8 cellular contexts compared by ENCODE assay signal in the genomic region with DNA sequence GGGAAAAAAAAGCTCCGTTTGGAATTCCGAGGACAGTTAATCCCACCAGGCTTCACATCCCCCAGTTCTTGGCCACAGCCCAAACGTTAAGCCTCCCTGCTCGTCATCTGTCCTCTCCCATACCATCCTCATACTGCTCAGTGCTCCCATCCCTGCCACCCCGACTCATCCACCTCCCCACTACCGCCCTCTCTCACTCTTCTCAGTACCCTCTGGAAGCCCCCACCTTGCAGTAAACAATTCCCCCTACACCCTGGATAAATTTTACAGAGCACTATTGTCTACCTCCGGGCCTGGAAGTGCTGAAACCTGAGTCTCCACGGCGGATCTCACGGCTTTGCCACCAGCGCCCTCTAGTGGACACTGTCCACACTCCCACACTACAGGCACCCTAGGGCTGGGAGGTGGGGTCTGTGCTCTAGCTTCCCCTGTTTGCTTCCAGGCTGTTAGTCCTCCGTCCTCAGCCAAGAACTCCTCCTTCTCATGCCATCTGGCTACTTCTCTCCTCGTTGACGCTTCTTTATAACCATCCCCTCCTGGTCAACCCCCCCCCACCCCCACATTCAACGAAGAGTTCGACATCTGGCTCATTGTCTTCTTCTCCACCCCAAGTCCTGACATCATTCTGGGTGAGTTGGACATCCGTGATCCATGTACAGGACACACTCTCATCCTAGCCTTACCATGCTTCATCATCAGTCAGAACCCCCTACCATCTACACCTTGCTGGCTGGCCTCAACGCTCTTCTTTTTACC. TPM values are rescaled to one million over a fixed set of nuclear protein-coding genes. Genes with fewer than 3 reads are reported as not detected.
A peak's percentile ranks its signal among the peaks of the same experiment; 100 is the strongest.
DNase-seq lines count a peak whose midpoint lies in the region; ATAC-seq and TF ChIP-seq lines count a peak whose summit lies in the region.

No MANE protein-coding gene starts in this region.

- no peak overlapping the region for H3K4me3 ChIP-seq in HL-60 (replicated peaks; ENCODE audit: insufficient read depth, low read length)
- no peak overlapping the region for H3K4me3 ChIP-seq in NT2/D1 (ENCODE audit: insufficient read length, low read depth)
- peak overlapping the region in 1 of 4 donors; percentile 29 for H3K4me3 ChIP-seq in esophagus muscularis mucosa

- 16% methylated on average over 18 of the region's 18 CpGs for WGBS in esophagus muscularis mucosa

- H3K27me3 ChIP-seq in CD4-positive, alpha-beta T cell (ENCODE audit: control insufficient read depth, insufficient read depth, low read length) = no peaks in the 10 kb centered on the region
- H3K27me3 ChIP-seq in HL-60 (ENCODE audit: insufficient read depth, poor library complexity, severe bottlenecking) (no peaks in the 10 kb centered on the region), NT2/D1 (ENCODE audit: insufficient read depth, insufficient read length) (no peaks in the 10 kb centered on the region), esophagus muscularis mucosa (peaks cover 0 to 7% (median 0%) of the 10 kb centered on the region in 4 donors)

- H3K4me1 ChIP-seq in NT2/D1 (ENCODE audit: insufficient read depth, insufficient read length) (no peaks in the 10 kb centered on the region), esophagus muscularis mucosa (peaks cover 0 to 9% (median 3%) of the 10 kb centered on the region in 4 donors)

- H3K4me1 Mint-ChIP-seq in CD4-positive, alpha-beta T cell (ENCODE audit: low read depth) = no peaks in the 10 kb centered on the region
- H3K4me1 Mint-ChIP-seq in natural killer cell = peaks cover 0 to 11% of the 10 kb centered on the region in 2 donors
- peaks cover 12% of the 10 kb centered on the region for H3K4me1 Mint-ChIP-seq in stimulated activated effector memory CD8-positive, alpha-beta T cell treated with anti-CD3 and anti-CD28 coated beads, Interleukin-12 subunit alpha, Interleukin-12 subunit beta, amount 100 ng/mL, for 72 hours

- H3K36me3 Mint-ChIP-seq in CD4-positive, alpha-beta T cell (ENCODE audit: low read depth) = no peaks in the 10 kb centered on the region
- H3K36me3 Mint-ChIP-seq in natural killer cell = no peaks in the 10 kb centered on the region
- H3K36me3 Mint-ChIP-seq in stimulated activated effector memory CD8-positive, alpha-beta T cell treated with anti-CD3 and anti-CD28 coated beads, Interleukin-12 subunit alpha, Interleukin-12 subunit beta, amount 100 ng/mL, for 72 hours = no peaks in the 10 kb centered on the region

- POLR2A ChIA-PET in CD4-positive, alpha-beta T cell (lab: Charles Lee) = interaction anchor here (1.5 kb wide), 1 partner anchor 11 kb away, joined by 3 read pairs; no protein-coding TSS in a partner anchor

- no peak overlapping the region for H3K27ac ChIP-seq in CD4-positive, alpha-beta T cell (ENCODE audit: low read depth, low read length)
- H3K27ac ChIP-seq in HL-60 (replicated peaks) (no peak overlapping the region), esophagus muscularis mucosa (replicated peaks in 1 of 4) (no peak overlapping the region)

- no peak overlapping the region for H3K4me3 Mint-ChIP-seq in CD4-positive, alpha-beta T cell
- H3K4me3 Mint-ChIP-seq in natural killer cell = no peak overlapping the region
- H3K4me3 Mint-ChIP-seq in stimulated activated effector memory CD8-positive, alpha-beta T cell treated with anti-CD3 and anti-CD28 coated beads, Interleukin-12 subunit alpha, Interleukin-12 subunit beta, amount 100 ng/mL, for 72 hours = no peak overlapping the region

- CTCF ChIA-PET in CD4-positive, alpha-beta T cell (lab: Charles Lee) = interaction anchor here (1.0 to 1.4 kb wide), 3 partner anchors 117 to 266 kb away, joined by 3 to 10 read pairs (median 4); no protein-coding TSS in a partner anchor

- intact Hi-C loops in CD4-positive, alpha-beta T cell (cut with DNase I, micrococcal nuclease) = loop anchor here in 1 of 2 experiments (1.0 to 2.0 kb wide), 2 partner anchors 253 to 266 kb away; no protein-coding TSS in a partner anchor
- intact Hi-C loops in esophagus muscularis mucosa (cut with DNase I) (no loop called here), natural killer cell (cut with micrococcal nuclease) (no loop called here)

- H3K9me3 ChIP-seq in CD4-positive, alpha-beta T cell (ENCODE audit: control insufficient read depth, low read length) = no peaks in the 10 kb centered on the region
- H3K9me3 ChIP-seq in NT2/D1 (ENCODE audit: insufficient read depth, low read length) = no peaks in the 10 kb centered on the region
- H3K9me3 ChIP-seq in esophagus muscularis mucosa = no peaks in the 10 kb centered on the region

- H3K36me3 ChIP-seq in NT2/D1 (ENCODE audit: insufficient read depth, insufficient read length, low read length) = no peaks in the 10 kb centered on the region
- no peaks in the 10 kb centered on the region for H3K36me3 ChIP-seq in esophagus muscularis mucosa

- ATAC-seq in CD4-positive, alpha-beta T cell (ENCODE audit: poor library complexity) = peak; percentile 89
- peak; percentile 72 for ATAC-seq in GM19372 (IDR thresholded peaks at IDR 0.05; ENCODE audit: low read depth, unreplicated experiment)
- peak; percentile 75 to 94 (median 76) for ATAC-seq in natural killer cell
- ATAC-seq in stimulated activated effector memory CD8-positive, alpha-beta T cell treated with anti-CD3 and anti-CD28 coated beads, Interleukin-12 subunit alpha, Interleukin-12 subunit beta, amount 100 ng/mL, for 72 hours = peak; percentile 87

- no peak for TF ChIP-seq EP300 in esophagus muscularis mucosa (IDR thresholded peaks at IDR 0.05)

- no peaks in the 10 kb centered on the region for H3K27me3 Mint-ChIP-seq in CD4-positive, alpha-beta T cell
- H3K27me3 Mint-ChIP-seq in natural killer cell (ENCODE audit: low read depth in 2 of 2) = peaks cover 3 to 28% of the 10 kb centered on the region in 2 donors

- peak; percentile 69 for TF ChIP-seq CTCF in CD4-positive, alpha-beta T cell (IDR thresholded peaks at IDR 0.05)
- TF ChIP-seq CTCF in HL-60 (IDR thresholded peaks at IDR 0.05; ENCODE audit: insufficient read depth, low read length) (peak; percentile 59), esophagus muscularis mucosa (IDR thresholded peaks at IDR 0.05) (peak; percentile 63 to 79 (median 76)), natural killer cell (IDR thresholded peaks at IDR 0.05) (peak; percentile 60)

- no peak overlapping the region for H3K9ac ChIP-seq in NT2/D1 (ENCODE audit: insufficient read length, low read depth)

- TF ChIP-seq POLR2A in esophagus muscularis mucosa (IDR thresholded peaks at IDR 0.05; ENCODE audit: low read depth) = no peak

- no peak overlapping the region for H3K27ac Mint-ChIP-seq in CD4-positive, alpha-beta T cell
- no peak overlapping the region for H3K27ac Mint-ChIP-seq in natural killer cell
- H3K27ac Mint-ChIP-seq in stimulated activated effector memory CD8-positive, alpha-beta T cell treated with anti-CD3 and anti-CD28 coated beads, Interleukin-12 subunit alpha, Interleukin-12 subunit beta, amount 100 ng/mL, for 72 hours = no peak overlapping the region

- peak; percentile 41 to 66 (median 58) for DNase-seq in CD4-positive, alpha-beta T cell
- DNase-seq in HL-60 (ENCODE audit: low read depth in 1 of 2, low spot score in 1 of 2) (peak in 1 of 2 experiments; percentile 65), NT2/D1 (ENCODE audit: low read depth, low spot score) (peak; percentile 74), activated T-cell treated with anti-CD3 and anti-CD28 coated beads for 1 hour (ENCODE audit: low read depth) (peak; percentile 54), esophagus muscularis mucosa (ENCODE audit: extremely low spot score) (no peak), natural killer cell (peak; percentile 45)
- DNase-seq in stimulated activated effector memory CD8-positive, alpha-beta T cell treated with anti-CD3 and anti-CD28 coated beads, Interleukin-12 subunit alpha, Interleukin-12 subunit beta, amount 100 ng/mL, for 72 hours (ENCODE audit: low spot score in 2 of 2) = peak; percentile 42 to 76

- no peaks in the 10 kb centered on the region for H3K9me3 Mint-ChIP-seq in CD4-positive, alpha-beta T cell
- H3K9me3 Mint-ChIP-seq in natural killer cell = no peaks in the 10 kb centered on the region
- no peaks in the 10 kb centered on the region for H3K9me3 Mint-ChIP-seq in stimulated activated effector memory CD8-positive, alpha-beta T cell treated with anti-CD3 and anti-CD28 coated beads, Interleukin-12 subunit alpha, Interleukin-12 subunit beta, amount 100 ng/mL, for 72 hours

RNA-seq across cellular contexts. Expression of gene RTL9, which starts 54.5 kb away (rescaled TPM):
- total RNA-seq in CD4-positive, alpha-beta T cell = not detected
- total RNA-seq in esophagus muscularis mucosa = under 1 TPM in 3 of 4 donors, not detected in 1; 0.06 to 0.17 (median 0.06) TPM
- total RNA-seq in natural killer cell = not detected
